ENCODE assay signal across 1 cellular context in genomic region chr2:241702405-241703127, GRCh38.
A peak's percentile ranks its signal among the peaks of the same experiment; 100 is the strongest.
TF ChIP-seq lines count a peak whose summit lies in the region.

No MANE protein-coding gene starts in this region.

TF ChIP-seq in HepG2, 621 proteins besides CTCF, POLR2A, EP300 and RAD21 (continued from another document and continues in another):
- 0 out of 2 replicates have a peak, but pooled peaks have one; percentile 28 for TF ChIP-seq RERE (CRISPR knock-in tag; IDR thresholded peaks at IDR 0.05; ENCODE audit: low read depth)
- TF ChIP-seq RCOR2 (CRISPR knock-in tag; IDR thresholded peaks at IDR 0.05), result no peak
- TF ChIP-seq ZNF660 (CRISPR knock-in tag; IDR thresholded peaks at IDR 0.05; ENCODE audit: borderline replicate concordance, low read depth), result no peak
- no peak; the same call in 1 of the 2 replicates for TF ChIP-seq ZNF556 (CRISPR knock-in tag; IDR thresholded peaks at IDR 0.05; ENCODE audit: borderline replicate concordance)
- no peak for TF ChIP-seq KLF15 (CRISPR knock-in tag; IDR thresholded peaks at IDR 0.05; ENCODE audit: borderline replicate concordance)
- peak; percentile 10; the same call in 1 of the 2 replicates for TF ChIP-seq ZNF609 (CRISPR knock-in tag; IDR thresholded peaks at IDR 0.05; ENCODE audit: borderline replicate concordance)
- TF ChIP-seq PCBP1 (IDR thresholded peaks at IDR 0.05; ENCODE audit: borderline replicate concordance, low read depth, low read length), result no peak
- no peak for TF ChIP-seq GPN1 (CRISPR knock-in tag; IDR thresholded peaks at IDR 0.05; ENCODE audit: borderline replicate concordance)
- peak; percentile 84 for TF ChIP-seq ZNF331 (CRISPR knock-in tag; IDR thresholded peaks at IDR 0.05)
- TF ChIP-seq NCOA2 (CRISPR knock-in tag; IDR thresholded peaks at IDR 0.05), result peak; percentile 56; the same call in 1 of the 2 replicates
- no peak; the same call in 1 of the 2 replicates for TF ChIP-seq MEIS1 (CRISPR knock-in tag; IDR thresholded peaks at IDR 0.05; ENCODE audit: borderline replicate concordance)
- peak; percentile 9; the same call in 1 of the 2 replicates for TF ChIP-seq NR2F2 (IDR thresholded peaks at IDR 0.05; ENCODE audit: borderline replicate concordance, low read depth)
- no peak for TF ChIP-seq REL (CRISPR knock-in tag; conservative IDR thresholded peaks at IDR 0.05)
- 0 out of 2 replicates have a peak, but pooled peaks have one; percentile 73 for TF ChIP-seq SMAD9 (CRISPR knock-in tag; IDR thresholded peaks at IDR 0.05)
- peak; percentile 62; the same call in 1 of the 2 replicates for TF ChIP-seq ZNF674 (CRISPR knock-in tag; IDR thresholded peaks at IDR 0.05; ENCODE audit: low read depth)
- TF ChIP-seq NFE2L2 (IDR thresholded peaks at IDR 0.05; ENCODE audit: low read length), result no peak
- TF ChIP-seq MLX (CRISPR knock-in tag; IDR thresholded peaks at IDR 0.05), result no peak
- TF ChIP-seq ZNF629 (CRISPR knock-in tag; conservative IDR thresholded peaks at IDR 0.05), result no peak
- no peak for TF ChIP-seq ZNF644 (CRISPR knock-in tag; IDR thresholded peaks at IDR 0.05; ENCODE audit: low read depth)
- TF ChIP-seq GTF2F1 (IDR thresholded peaks at IDR 0.05; ENCODE audit: low read length), result no peak
- TF ChIP-seq ZNF720 (CRISPR knock-in tag; IDR thresholded peaks at IDR 0.05), result no peak
- no peak; the same call in 1 of the 2 replicates for TF ChIP-seq ZMAT5 (CRISPR knock-in tag; IDR thresholded peaks at IDR 0.05; ENCODE audit: borderline replicate concordance, low read depth)
- TF ChIP-seq CBX2 (IDR thresholded peaks at IDR 0.05; ENCODE audit: low read depth, low read length), result no peak
- no peak for TF ChIP-seq CBX2 (CRISPR knock-in tag; IDR thresholded peaks at IDR 0.05; ENCODE audit: low read depth)
- TF ChIP-seq STAT6 (CRISPR knock-in tag; IDR thresholded peaks at IDR 0.05; ENCODE audit: borderline replicate concordance), result no peak
- peak; percentile 85 for TF ChIP-seq ZNF605 (CRISPR knock-in tag; IDR thresholded peaks at IDR 0.05)
- TF ChIP-seq ZMYM4 (CRISPR knock-in tag; IDR thresholded peaks at IDR 0.05), result no peak
- TF ChIP-seq MTF2 (CRISPR knock-in tag; IDR thresholded peaks at IDR 0.05; ENCODE audit: borderline replicate concordance), result 0 out of 2 replicates have a peak, but pooled peaks have one; percentile 21
- peak; percentile 71 for TF ChIP-seq CCDC6 (CRISPR knock-in tag; IDR thresholded peaks at IDR 0.05)
- TF ChIP-seq SIX1 (CRISPR knock-in tag; IDR thresholded peaks at IDR 0.05; ENCODE audit: borderline replicate concordance), result peak; percentile 20; the same call in 1 of the 2 replicates
- peak; percentile 61; the same call in 1 of the 2 replicates for TF ChIP-seq ZNF296 (CRISPR knock-in tag; conservative IDR thresholded peaks at IDR 0.05)
- TF ChIP-seq KIAA2018 (CRISPR knock-in tag; IDR thresholded peaks at IDR 0.05; ENCODE audit: borderline replicate concordance), result no peak
- no peak for TF ChIP-seq DR1 (CRISPR knock-in tag; IDR thresholded peaks at IDR 0.05)
- no peak for TF ChIP-seq MED1 (CRISPR knock-in tag; IDR thresholded peaks at IDR 0.05)
- no peak for TF ChIP-seq ZNF672 (CRISPR knock-in tag; IDR thresholded peaks at IDR 0.05)
- TF ChIP-seq TAF15 (IDR thresholded peaks at IDR 0.05; ENCODE audit: low read depth, low read length, poor library complexity, severe bottlenecking), result no peak
- no peak; the same call in 1 of the 2 replicates for TF ChIP-seq ZNF563 (CRISPR knock-in tag; IDR thresholded peaks at IDR 0.05)
- TF ChIP-seq SATB2 (CRISPR knock-in tag; IDR thresholded peaks at IDR 0.05), result no peak
- TF ChIP-seq SPEN (CRISPR knock-in tag; IDR thresholded peaks at IDR 0.05; ENCODE audit: low read depth), result peak; percentile 61; the same call in 1 of the 2 replicates
- no peak for TF ChIP-seq ARNT2 (CRISPR knock-in tag; IDR thresholded peaks at IDR 0.05; ENCODE audit: low read depth)
- TF ChIP-seq HDAC2 (CRISPR knock-in tag; IDR thresholded peaks at IDR 0.05), result 0 out of 2 replicates have a peak, but pooled peaks have one; percentile 21
